ENCODE assay signal across 29 cellular contexts in genomic region chr11:44335052-44335894, GRCh38. TPM values are rescaled to one million over a fixed set of nuclear protein-coding genes. Genes with fewer than 3 reads are reported as not detected.
"Had no signal": no experiment of that assay in that cellular context is flagged by ENCODE, and none has a peak within 500 bp of the region (broad histone marks: within the 10 kb centered on the region; RNA-seq: fewer than 3 reads in every experiment).

No MANE protein-coding gene starts in this region.

- H3K4me3 ChIP-seq: esophagus muscularis mucosa, gastrocnemius medialis, left lung, lung, ovary, psoas muscle, tibial artery had no signal

- H3K4me3 Mint-ChIP-seq: activated naive CD8-positive, alpha-beta T cell; activated T-cell treated with anti-CD3 and anti-CD28 coated beads, Interleukin-2, amount 50 U/mL, for 4 hours; central memory CD8-positive, alpha-beta T cell; effector memory CD8-positive, alpha-beta T cell; immature natural killer cell; naive thymus-derived CD4-positive, alpha-beta T cell; stimulated activated effector memory CD8-positive, alpha-beta T cell treated with anti-CD3 and anti-CD28 coated beads, Interleukin-12 subunit alpha, Interleukin-12 subunit beta, amount 100 ng/mL, for 72 hours; stimulated activated naive CD8-positive, alpha-beta T cell treated with anti-CD3 and anti-CD28 coated beads, Interleukin-15, amount 100 ng/mL, for 72 hours had no signal

- H3K4me1 Mint-ChIP-seq: central memory CD8-positive, alpha-beta T cell; immature natural killer cell; stimulated activated effector memory CD8-positive, alpha-beta T cell treated with anti-CD3 and anti-CD28 coated beads, Interleukin-12 subunit alpha, Interleukin-12 subunit beta, amount 100 ng/mL, for 72 hours; stimulated activated naive CD8-positive, alpha-beta T cell treated with anti-CD3 and anti-CD28 coated beads, Interleukin-15, amount 100 ng/mL, for 72 hours had no signal

- H3K9me3 ChIP-seq: esophagus muscularis mucosa, gastrocnemius medialis, left lung, neutrophil, ovary, psoas muscle, tibial artery had no signal

- H3K27ac Mint-ChIP-seq: activated naive CD8-positive, alpha-beta T cell; activated T-helper 2 cell treated with anti-CD3 and anti-CD28 coated beads, Interferon-gamma antibody, Interleukin-2, Interleukin-4, amounts not matched to agents 10 μg/mL and 5 μg/mL and 100 μg/mL, durations not matched to agents 14 hours and 24 hours and 36 hours; effector memory CD8-positive, alpha-beta T cell; immature natural killer cell; naive thymus-derived CD4-positive, alpha-beta T cell; stimulated activated effector memory CD8-positive, alpha-beta T cell treated with anti-CD3 and anti-CD28 coated beads, Interleukin-12 subunit alpha, Interleukin-12 subunit beta, amount 100 ng/mL, for 72 hours had no signal

- H3K4me1 ChIP-seq: esophagus muscularis mucosa, gastrocnemius medialis, left lung, psoas muscle, tibial artery had no signal

- H3K27me3 ChIP-seq: ovary had no signal

- DNase-seq: activated CD8-positive, alpha-beta memory T cell treated with anti-CD3 and anti-CD28 coated beads, Interleukin-2, amount 50 U/mL, for 48 hours; activated naive CD4-positive, alpha-beta T cell; activated T-cell treated with anti-CD3 and anti-CD28 coated beads, Interleukin-2, amount 50 U/mL, for 4 hours; effector memory CD8-positive, alpha-beta T cell; gastrocnemius medialis; head of caudate nucleus; immature natural killer cell; kidney glomerular epithelial cell; left lung; naive thymus-derived CD4-positive, alpha-beta T cell; ovary; psoas muscle; right cardiac atrium; stimulated activated CD4-positive, alpha-beta T cell treated with anti-CD3 and anti-CD28 coated beads, Interleukin-2, amount 100 ng/mL, for 24 hours; stimulated activated naive CD8-positive, alpha-beta T cell treated with anti-CD3 and anti-CD28 coated beads, Interleukin-15, amount 100 ng/mL, for 72 hours; T-helper 9 cell; tibial artery had no signal

- H3K36me3 Mint-ChIP-seq: activated naive CD8-positive, alpha-beta T cell; immature natural killer cell; naive thymus-derived CD4-positive, alpha-beta T cell; stimulated activated effector memory CD8-positive, alpha-beta T cell treated with anti-CD3 and anti-CD28 coated beads, Interleukin-12 subunit alpha, Interleukin-12 subunit beta, amount 100 ng/mL, for 72 hours had no signal

- H3K36me3 ChIP-seq: esophagus muscularis mucosa, gastrocnemius medialis, left lung, neutrophil, ovary, tibial artery had no signal

- ATAC-seq: activated T-cell treated with anti-CD3 and anti-CD28 coated beads, Interleukin-2, amount 50 U/mL, for 4 hours; effector memory CD8-positive, alpha-beta T cell; gastrocnemius medialis; left lung; naive thymus-derived CD4-positive, alpha-beta T cell; psoas muscle; stimulated activated effector memory CD8-positive, alpha-beta T cell treated with anti-CD3 and anti-CD28 coated beads, Interleukin-12 subunit alpha, Interleukin-12 subunit beta, amount 100 ng/mL, for 72 hours; stimulated activated naive CD8-positive, alpha-beta T cell treated with anti-CD3 and anti-CD28 coated beads, Interleukin-15, amount 100 ng/mL, for 72 hours had no signal

- H3K9me3 Mint-ChIP-seq: activated T-cell treated with anti-CD3 and anti-CD28 coated beads, Interleukin-2, amount 50 U/mL, for 4 hours; activated T-helper 2 cell treated with anti-CD3 and anti-CD28 coated beads, Interferon-gamma antibody, Interleukin-2, Interleukin-4, amounts not matched to agents 10 μg/mL and 5 μg/mL and 100 μg/mL, durations not matched to agents 14 hours and 24 hours and 36 hours; central memory CD8-positive, alpha-beta T cell; effector memory CD8-positive, alpha-beta T cell; immature natural killer cell; naive thymus-derived CD4-positive, alpha-beta T cell; stimulated activated effector memory CD8-positive, alpha-beta T cell treated with anti-CD3 and anti-CD28 coated beads, Interleukin-12 subunit alpha, Interleukin-12 subunit beta, amount 100 ng/mL, for 72 hours; stimulated activated naive CD8-positive, alpha-beta T cell treated with anti-CD3 and anti-CD28 coated beads, Interleukin-15, amount 100 ng/mL, for 72 hours had no signal

- H3K27ac ChIP-seq: esophagus muscularis mucosa, gastrocnemius medialis, left lung, neutrophil, ovary, psoas muscle, tibial artery had no signal

RNA-seq across cellular contexts. Expression of gene ALX4, which starts 25.3 kb away (rescaled TPM):
- total RNA-seq: activated CD8-positive, alpha-beta memory T cell treated with anti-CD3 and anti-CD28 coated beads for 36 hours; activated T-cell treated with anti-CD3 and anti-CD28 coated beads, Interleukin-2, amount 50 U/mL, for 4 hours; activated T-helper 2 cell treated with anti-CD3 and anti-CD28 coated beads, Interferon-gamma antibody, Interleukin-2, Interleukin-4, amounts not matched to agents 10 μg/mL and 5 μg/mL and 100 μg/mL, durations not matched to agents 14 hours and 24 hours and 36 hours; astrocyte; dermis microvascular lymphatic vessel endothelial cell; left lung; mesenteric fat pad; naive thymus-derived CD4-positive, alpha-beta T cell; right cardiac atrium; T-helper 1 cell treated with Interleukin-12 subunit alpha and Interleukin-12 subunit beta and Interleukin-4 antibody, amounts not matched to agents 30 ng/mL and 1 ng/mL, for 36 hours had no signal
- polyA plus RNA-seq: immature natural killer cell had no signal
